9 cellular contexts compared by ENCODE assay signal in the genomic region with DNA sequence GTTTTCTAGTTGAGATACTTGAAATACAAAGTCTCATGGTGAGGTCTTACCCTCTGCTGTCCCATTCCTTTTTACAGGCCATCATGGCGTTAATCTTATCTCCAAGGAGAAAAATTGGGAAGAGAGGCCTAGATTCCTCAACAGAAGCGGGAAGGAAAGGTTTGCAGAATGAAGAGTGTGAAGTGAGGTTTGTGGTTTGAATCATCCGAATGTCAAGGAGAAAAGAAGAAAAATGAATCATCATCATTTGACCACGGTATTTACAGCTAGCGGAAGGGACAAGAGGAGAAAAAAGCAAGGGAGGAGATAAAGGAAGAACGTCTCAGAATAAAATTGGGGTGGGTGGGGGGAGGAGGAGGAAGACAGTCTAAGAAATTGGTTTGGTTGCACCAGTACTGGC. TPM values are rescaled to one million over a fixed set of nuclear protein-coding genes. Genes with fewer than 3 reads are reported as not detected.
DNase-seq lines count a peak whose midpoint lies in the region; ATAC-seq and TF ChIP-seq lines count a peak whose summit lies in the region.
"Had no signal": no experiment of that assay in that cellular context is flagged by ENCODE, and none has a peak within 500 bp of the region (broad histone marks: within the 10 kb centered on the region; RNA-seq: fewer than 3 reads in every experiment).

No MANE protein-coding gene starts in this region.

- H3K27ac ChIP-seq in OCI-LY3 (ENCODE audit: low read length) (no peak overlapping the region), parathyroid adenoma (no peak overlapping the region)

- H4K20me1 ChIP-seq in OCI-LY3 (ENCODE audit: insufficient read depth, low read length), result peaks cover 9% of the 10 kb centered on the region; the same call in 1 of the 2 replicates

- peaks cover 40% of the 10 kb centered on the region for H3K79me2 ChIP-seq in OCI-LY3 (ENCODE audit: low read length)
- peaks cover 12% of the 10 kb centered on the region for H3K79me2 ChIP-seq in parathyroid adenoma

- H3K4me3 ChIP-seq in H7 (ENCODE audit: insufficient read depth, low read depth, low read length), result peak overlapping the region; percentile 89
- peak overlapping the region; percentile 92 for H3K4me3 ChIP-seq in OCI-LY3 (ENCODE audit: low read length)
- no peak overlapping the region for H3K4me3 ChIP-seq in parathyroid adenoma (ENCODE audit: low read depth, low read length)

- H3K9me3 ChIP-seq in OCI-LY3 (ENCODE audit: insufficient read depth, low read length) (no peaks in the 10 kb centered on the region), parathyroid adenoma (ENCODE audit: control insufficient read depth, low read length) (no peaks in the 10 kb centered on the region)

- H3K27me3 ChIP-seq in H7 (ENCODE audit: control insufficient read depth, insufficient read depth, low read length) (no peaks in the 10 kb centered on the region; the same call in 1 of the 2 replicates), OCI-LY3 (ENCODE audit: low read depth, low read length) (peaks cover 34% of the 10 kb centered on the region), parathyroid adenoma (ENCODE audit: control insufficient read depth, insufficient read depth, low read length) (no peaks in the 10 kb centered on the region)

- TF ChIP-seq CTCF in OCI-LY3 (IDR thresholded peaks at IDR 0.05; ENCODE audit: low read depth, low read length) (no peak), parathyroid adenoma (IDR thresholded peaks at IDR 0.05) (no peak), GM20000 (IDR thresholded peaks at IDR 0.05; ENCODE audit: extremely low read depth, missing control alignments) (no peak), GM10248 (IDR thresholded peaks at IDR 0.05; ENCODE audit: control extremely low read depth, extremely low read depth, low read depth, missing control alignments) (no peak)

- peak overlapping the region in 1 of 2 donors; percentile 85 for H3K27ac Mint-ChIP-seq in effector memory CD8-positive, alpha-beta T cell

- peak overlapping the region; percentile 43 for H3K9ac ChIP-seq in OCI-LY3 (ENCODE audit: low read length)
- no peak overlapping the region for H3K9ac ChIP-seq in parathyroid adenoma

- ATAC-seq in effector memory CD8-positive, alpha-beta T cell (replicated peaks), result no peak

- H3K36me3 ChIP-seq in H7 (replicated peaks; ENCODE audit: control insufficient read depth, insufficient read depth, low read length) (no peaks in the 10 kb centered on the region; the same call in none of the 2 replicates), OCI-LY3 (replicated peaks; ENCODE audit: low read depth, low read length) (no peaks in the 10 kb centered on the region), parathyroid adenoma (ENCODE audit: control insufficient read depth, insufficient read depth, low read length) (no peaks in the 10 kb centered on the region)

- H3K4me2 ChIP-seq in OCI-LY3 (ENCODE audit: low read length) (peak overlapping the region; percentile 76), parathyroid adenoma (ENCODE audit: low read length) (no peak overlapping the region)

- H3K27me3 Mint-ChIP-seq in effector memory CD8-positive, alpha-beta T cell, result peaks cover 31 to 43% of the 10 kb centered on the region in 2 donors

- DNase-seq in H7 (no peak), GM20000 (ENCODE audit: low spot score) (no peak), midbrain (lab: John Stamatoyannopoulos, UW) (no peak), GM10248 (ENCODE audit: extremely low spot score) (no peak)
- DNase-seq in effector memory CD8-positive, alpha-beta T cell, result no peak
- DNase-seq: hippocampal formation, NCI-H2171 treated with DMSO at 0.1 percent for 48 hours had no signal

- H3K4me3 Mint-ChIP-seq in effector memory CD8-positive, alpha-beta T cell, result peak overlapping the region; percentile 39 to 51

- peaks cover 13% of the 10 kb centered on the region for H3K36me3 Mint-ChIP-seq in effector memory CD8-positive, alpha-beta T cell (ENCODE audit: insufficient read depth)

- peaks cover 22 to 30% of the 10 kb centered on the region in 2 donors for H3K4me1 Mint-ChIP-seq in effector memory CD8-positive, alpha-beta T cell (ENCODE audit: low read depth in 2 of 2)

- peak overlapping the region; percentile 95 for H2AFZ ChIP-seq in OCI-LY3 (ENCODE audit: low read depth, low read length)
- H2AFZ ChIP-seq in parathyroid adenoma, result peak overlapping the region; percentile 8

- H3K9me3 Mint-ChIP-seq in effector memory CD8-positive, alpha-beta T cell, result no peaks in the 10 kb centered on the region

- CTCF ChIA-PET in GM10248 (lab: Yijun Ruan, JAX), result interaction anchor here (0.8 to 3.1 kb wide), 7 partner anchors 8 to 574 kb away, joined by 3 to 22 read pairs (median 10); no protein-coding TSS in a partner anchor

- peaks cover 20% of the 10 kb centered on the region for H3K4me1 ChIP-seq in OCI-LY3 (ENCODE audit: low read length)
- H3K4me1 ChIP-seq in parathyroid adenoma, result peaks cover 25% of the 10 kb centered on the region

- POLR2A ChIA-PET in GM10248 (lab: Yijun Ruan, JAX), result no interaction called here

RNA-seq across cellular contexts. Expression of gene COG2, which starts 0.9 kb away (rescaled TPM):
- total RNA-seq in H7 (2014; rRNA removed; shearing (Covaris generic)), result 38.3 and 53.9 TPM in 2 replicates
